8 cellular contexts compared by ENCODE assay signal in the genomic region with DNA sequence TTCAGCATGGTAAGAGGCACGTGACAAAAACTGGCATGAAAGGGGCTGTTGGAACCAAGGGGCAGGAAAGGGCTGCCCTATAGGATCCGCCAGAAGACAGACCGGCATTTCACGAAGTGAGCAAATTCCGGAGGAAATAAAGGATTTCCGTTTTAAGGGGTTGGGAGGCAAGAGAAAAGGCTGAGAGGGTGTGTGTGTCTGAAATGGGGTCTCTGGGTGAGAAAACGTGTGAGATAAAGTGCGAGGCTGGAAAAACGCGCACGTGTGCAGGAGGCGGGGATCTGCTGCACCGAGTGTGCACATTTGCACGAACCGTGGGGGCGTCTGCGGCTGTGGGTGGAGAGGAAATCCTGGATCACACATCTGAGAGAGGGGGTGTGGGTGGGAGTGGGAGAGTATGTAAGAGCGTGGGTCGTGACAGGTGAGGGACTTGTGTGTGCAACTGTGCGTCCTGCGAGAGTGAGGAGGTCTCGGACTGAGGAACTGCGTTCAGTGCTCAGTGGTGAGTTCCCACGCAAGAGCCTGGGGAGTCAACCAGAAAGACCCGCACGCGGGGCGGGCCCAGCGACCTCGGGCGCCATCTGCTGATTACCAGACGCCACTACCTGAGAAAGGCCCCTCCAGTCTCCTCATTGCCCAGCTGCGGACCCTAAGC. TPM values are rescaled to one million over a fixed set of nuclear protein-coding genes. Genes with fewer than 3 reads are reported as not detected.
DNase-seq lines count a peak whose midpoint lies in the region; ATAC-seq and TF ChIP-seq lines count a peak whose summit lies in the region.

No MANE protein-coding gene starts in this region.

- peak overlapping the region; percentile 74 for H3K4me3 ChIP-seq in adipocyte (ENCODE audit: low read length)

- H3K4me1 ChIP-seq in adipocyte (ENCODE audit: control insufficient read depth, insufficient read depth, low read length): peaks cover 9% of the 10 kb centered on the region

- no peaks in the 10 kb centered on the region for H3K36me3 ChIP-seq in adipocyte (ENCODE audit: control insufficient read depth, insufficient read depth, low read length, severe bottlenecking)

- H3K27me3 Mint-ChIP-seq in T-cell (peaks cover 0 to 4% of the 10 kb centered on the region in 2 donors), progenitor cell of endocrine pancreas (peaks cover 57% of the 10 kb centered on the region), type B pancreatic cell (peaks cover 35% of the 10 kb centered on the region)

- DNase-seq in AG08396 (ENCODE audit: low spot score): peak; percentile 91
- peak; percentile 6 for DNase-seq in NCI-H1092 (lab: John Stamatoyannopoulos, UW)
- peak; percentile 51 to 79 (median 71) for DNase-seq in T-cell
- DNase-seq in adipocyte (ENCODE audit: low read depth): peak; percentile 81
- DNase-seq in left cardiac atrium: peak; percentile 76
- peak; percentile 74 for DNase-seq in progenitor cell of endocrine pancreas (ENCODE audit: low spot score, unreplicated experiment)
- peak; percentile 79 for DNase-seq in type B pancreatic cell (ENCODE audit: extremely low spot score, unreplicated experiment)

- peak; percentile 75 for ATAC-seq in GM21447 (IDR thresholded peaks at IDR 0.05; ENCODE audit: unreplicated experiment)
- ATAC-seq in T-cell (replicated peaks in 1 of 4): peak; percentile 76 to 86 (median 84)
- peak; percentile 92 to 96 for ATAC-seq in left cardiac atrium

- CTCF ChIA-PET in T-cell (lab: Charles Lee): interaction anchor here in 1 of 2 donors (0.6 to 2.4 kb wide), 5 partner anchors 31 to 91 kb away, joined by 3 to 15 read pairs (median 3); no protein-coding TSS in a partner anchor

- no peaks in the 10 kb centered on the region for H3K36me3 Mint-ChIP-seq in T-cell
- peaks cover 4% of the 10 kb centered on the region for H3K36me3 Mint-ChIP-seq in progenitor cell of endocrine pancreas (ENCODE audit: insufficient read depth)
- no peaks in the 10 kb centered on the region for H3K36me3 Mint-ChIP-seq in type B pancreatic cell

- TF ChIP-seq CTCF in progenitor cell of endocrine pancreas (IDR thresholded peaks at IDR 0.05; ENCODE audit: unreplicated experiment) (peak; percentile 85), type B pancreatic cell (conservative IDR thresholded peaks at IDR 0.05) (peak; percentile 91)

- peak overlapping the region; percentile 72 to 91 (median 83) for H3K4me3 Mint-ChIP-seq in T-cell
- peak overlapping the region; percentile 65 for H3K4me3 Mint-ChIP-seq in progenitor cell of endocrine pancreas (ENCODE audit: low read depth)
- peak overlapping the region; percentile 81 for H3K4me3 Mint-ChIP-seq in type B pancreatic cell

- peaks cover 45 to 50% (median 47%) of the 10 kb centered on the region in 3 donors for H3K4me1 Mint-ChIP-seq in T-cell
- peaks cover 9% of the 10 kb centered on the region for H3K4me1 Mint-ChIP-seq in progenitor cell of endocrine pancreas (ENCODE audit: low read depth)
- peaks cover 8% of the 10 kb centered on the region for H3K4me1 Mint-ChIP-seq in type B pancreatic cell (ENCODE audit: unreplicated experiment)

- peaks cover 12% of the 10 kb centered on the region for H3K9me3 ChIP-seq in adipocyte (ENCODE audit: control insufficient read depth, low read length)

- H3K9ac ChIP-seq in adipocyte (ENCODE audit: low read length): peak overlapping the region; percentile 44

- H3K9me3 Mint-ChIP-seq in T-cell (peaks cover 0 to 7% (median 4%) of the 10 kb centered on the region in 3 donors), progenitor cell of endocrine pancreas (ENCODE audit: low read depth) (peaks cover 11% of the 10 kb centered on the region), type B pancreatic cell (peaks cover 11% of the 10 kb centered on the region)

- intact Hi-C loops in left cardiac atrium (cut with DNase I): loop anchor here in 1 of 2 donors (5.0 to 10.0 kb wide), 2 partner anchors 33 to 511 kb away; a partner anchor contains a TSS

- POLR2A ChIA-PET in T-cell (lab: Charles Lee): interaction anchor here (0.5 to 0.7 kb wide), 2 partner anchors 33 to 38 kb away, joined by 4 to 8 read pairs; no protein-coding TSS in a partner anchor

- peak overlapping the region; percentile 22 to 58 for H3K27ac Mint-ChIP-seq in T-cell
- H3K27ac Mint-ChIP-seq in progenitor cell of endocrine pancreas: peak overlapping the region; percentile 19
- H3K27ac Mint-ChIP-seq in type B pancreatic cell: no peak overlapping the region

- H3K27me3 ChIP-seq in adipocyte (replicated peaks; ENCODE audit: control insufficient read depth, insufficient read depth, low read length): peaks cover 34% of the 10 kb centered on the region

RNA-seq across cellular contexts. Expression of a gene that starts 37.0 kb away (rescaled TPM):
- total RNA-seq in T-cell: 10 to 100 TPM in 1 of 5 donors, 1 to 10 TPM in 4; 4.6 to 11.0 (median 6.9) TPM
- 1 to 10 TPM; 1.3 to 3.0 TPM for total RNA-seq in left cardiac atrium
- total RNA-seq in progenitor cell of endocrine pancreas: not detected in 2 replicates
- total RNA-seq in type B pancreatic cell (ENCODE audit: low replicate concordance): 1.9 TPM in 1 of 2 replicates, not detected in the other

RNA-seq across cellular contexts. Expression of a gene that starts 56.6 kb away (rescaled TPM):
- 10 to 100 TPM in 2 of 5 donors, 1 to 10 TPM in 3; 6.0 to 17.6 (median 8.9) TPM for total RNA-seq in T-cell
- total RNA-seq in left cardiac atrium: 1 to 10 TPM in 1 of 2 donors, under 1 TPM in 1; 0.35 to 1.6 TPM
- total RNA-seq in progenitor cell of endocrine pancreas: not detected in 2 replicates
- 0.17 and 0.19 TPM in 2 replicates for total RNA-seq in type B pancreatic cell (ENCODE audit: low replicate concordance)

Comparison
In these comparisons a context has a peak if more than half of its experiments do, and no peak if none do; other contexts are left out.
1. Peak in every context shown above with its lines: DNase-seq, ATAC-seq and H3K4me3 ChIP-seq.
2. DNase-seq: peak in every context shown above with its lines; median percentile 91 in AG08396; 81 in adipocyte; 79 in type B pancreatic cell; 76 in left cardiac atrium; 74 in progenitor cell of endocrine pancreas; 71 in T-cell; 6 in NCI-H1092.